Comparison of ENCODE assay signal across 29 cellular contexts in the genomic region with DNA sequence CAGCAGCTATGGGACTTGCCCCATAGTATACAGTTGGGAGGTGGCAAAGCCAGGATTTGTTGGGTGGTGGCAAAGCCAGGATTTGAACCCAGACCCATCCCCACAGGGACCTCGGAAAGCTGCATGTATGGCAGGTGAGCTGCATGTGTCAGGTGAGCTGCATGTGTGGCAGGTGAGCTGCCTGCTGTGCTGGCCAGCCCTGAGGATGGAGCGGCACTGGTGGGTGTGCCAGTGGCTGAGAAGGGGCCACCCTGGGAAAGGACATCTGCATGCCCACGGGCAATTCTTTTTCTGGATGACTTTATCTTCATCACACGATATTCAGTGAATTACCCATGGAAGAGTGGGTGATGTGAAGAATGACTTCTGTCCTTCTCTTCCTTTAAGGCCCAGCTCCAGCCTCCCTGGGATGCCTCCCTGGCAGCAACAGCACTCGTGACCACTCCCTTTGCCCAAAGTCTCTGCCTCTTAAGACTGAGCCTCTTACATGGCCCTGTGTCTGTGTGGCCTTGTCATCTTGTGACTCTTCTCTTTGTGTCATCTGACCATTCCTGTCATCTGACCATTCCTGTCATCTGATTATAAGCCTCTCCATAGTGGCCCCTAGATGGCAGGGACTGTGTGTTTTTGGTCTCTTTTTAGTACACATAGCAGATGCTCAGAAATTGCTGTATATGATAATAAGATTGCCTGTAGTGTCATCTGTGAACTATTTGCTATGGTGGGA. TPM values are rescaled to one million over a fixed set of nuclear protein-coding genes. Genes with fewer than 3 reads are reported as not detected.
"Had no signal": no experiment of that assay in that cellular context is flagged by ENCODE, and none has a peak within 500 bp of the region (broad histone marks: within the 10 kb centered on the region; RNA-seq: fewer than 3 reads in every experiment).

No MANE protein-coding gene starts in this region.

- DNase-seq: activated B cell treated with CpG ODN at 0.5 μM for 24 hours; activated CD4-positive, alpha-beta T cell treated with anti-CD3 and anti-CD28 coated beads for 1 hour; activated CD4-positive, alpha-beta T cell treated with anti-CD3 and anti-CD28 coated beads, Interleukin-2, amount 10 ng/mL, durations not matched to agents 24 days and 14 days; activated CD4-positive, alpha-beta T cell treated with anti-CD3 and anti-CD28 coated beads, Interleukin-2, amount 50 U/mL, for 48 hours; activated gamma-delta T cell; activated naive CD4-positive, alpha-beta T cell treated with anti-CD3 and anti-CD28 coated beads for 36 hours; activated T-cell treated with anti-CD3 and anti-CD28 coated beads for 4 hours; activated T-cell treated with anti-CD3 and anti-CD28 coated beads, Interleukin-2, amount 50 U/mL, for 48 hours; amygdala; MG63; MV-4-11; NCI-H1105; NCI-H1436; NCI-H187; NCI-H2081; NCI-H510A treated with DMSO at 0.1 percent for 48 hours; NCI-H69; NK-92 treated with Interleukin-12 subunit alpha and Interleukin-12 subunit beta, amount 100 ng/mL, for 24 hours; PC-3; SHP77 treated with DMSO at 0.1 percent for 48 hours; SW 1271; T1000 had no signal

- H3K27ac Mint-ChIP-seq: activated B cell treated with CpG ODN at 0.5 μM for 24 hours; activated CD4-positive, alpha-beta T cell treated with anti-CD3 and anti-CD28 coated beads, Interleukin-2, amount 10 ng/mL, durations not matched to agents 24 days and 14 days; activated naive CD4-positive, alpha-beta T cell treated with anti-CD3 and anti-CD28 coated beads for 36 hours; activated naive CD8-positive, alpha-beta T cell; activated T-helper 17 cell treated with anti-CD3 and anti-CD28 coated beads, Interleukin-2, amount 50 U/mL, for 72 hours; brain; T-helper 1 cell treated with Interleukin-12 subunit alpha and Interleukin-12 subunit beta and Interleukin-4 antibody, amounts not matched to agents 30 μg/mL and 1 μg/mL, for 36 hours had no signal

- H3K9me3 ChIP-seq: MG63 had no signal

- H3K4me1 Mint-ChIP-seq: activated B cell treated with CpG ODN at 0.5 μM for 24 hours; activated CD4-positive, alpha-beta T cell treated with anti-CD3 and anti-CD28 coated beads, Interleukin-2, amount 10 ng/mL, durations not matched to agents 24 days and 14 days; activated T-helper 17 cell treated with anti-CD3 and anti-CD28 coated beads, Interleukin-2, amount 50 U/mL, for 72 hours; brain had no signal

- H3K27me3 Mint-ChIP-seq: activated B cell treated with CpG ODN at 0.5 μM for 24 hours; activated naive CD8-positive, alpha-beta T cell; activated T-helper 17 cell treated with anti-CD3 and anti-CD28 coated beads, Interleukin-2, amount 50 U/mL, for 72 hours had no signal

- H3K9me3 Mint-ChIP-seq: activated B cell treated with CpG ODN at 0.5 μM for 24 hours; activated CD4-positive, alpha-beta T cell treated with anti-CD3 and anti-CD28 coated beads, Interleukin-2, amount 10 ng/mL, durations not matched to agents 24 days and 14 days; activated naive CD4-positive, alpha-beta T cell treated with anti-CD3 and anti-CD28 coated beads for 36 hours; activated T-helper 17 cell treated with anti-CD3 and anti-CD28 coated beads, Interleukin-2, amount 50 U/mL, for 72 hours; brain; T-helper 1 cell treated with Interleukin-12 subunit alpha and Interleukin-12 subunit beta and Interleukin-4 antibody, amounts not matched to agents 30 μg/mL and 1 μg/mL, for 36 hours had no signal

- H3K36me3 Mint-ChIP-seq: activated naive CD8-positive, alpha-beta T cell; brain had no signal

- H3K4me3 ChIP-seq: MG63 had no signal

- ATAC-seq: activated T-helper 17 cell treated with anti-CD3 and anti-CD28 coated beads, Interleukin-2, amount 50 U/mL, for 72 hours; PC-3 had no signal

- FAIRE-seq: astrocyte, RCC 7860, TTC549 had no signal

- H3K4me3 Mint-ChIP-seq: activated B cell treated with CpG ODN at 0.5 μM for 24 hours; activated CD4-positive, alpha-beta T cell treated with anti-CD3 and anti-CD28 coated beads, Interleukin-2, amount 10 ng/mL, durations not matched to agents 24 days and 14 days; activated naive CD4-positive, alpha-beta T cell treated with anti-CD3 and anti-CD28 coated beads for 36 hours; activated naive CD8-positive, alpha-beta T cell; activated T-helper 17 cell treated with anti-CD3 and anti-CD28 coated beads, Interleukin-2, amount 50 U/mL, for 72 hours; brain; T-helper 1 cell treated with Interleukin-12 subunit alpha and Interleukin-12 subunit beta and Interleukin-4 antibody, amounts not matched to agents 30 μg/mL and 1 μg/mL, for 36 hours had no signal

RNA-seq across cellular contexts. Expression of gene CLEC2L, which starts 25.0 kb away (rescaled TPM):
- total RNA-seq: activated B cell treated with CpG ODN at 0.5 μM for 24 hours; activated CD4-positive, alpha-beta T cell treated with anti-CD3 and anti-CD28 coated beads, Interleukin-2, amount 10 ng/mL, durations not matched to agents 24 days and 14 days; activated naive CD4-positive, alpha-beta T cell treated with anti-CD3 and anti-CD28 coated beads for 36 hours; activated T-helper 17 cell treated with anti-CD3 and anti-CD28 coated beads, Interleukin-2, amount 50 U/mL, for 72 hours; astrocyte; PC-3 had no signal
